ENCODE assay signal across 16 cellular contexts in genomic region chr18:50696929-50697328, GRCh38.
A peak's percentile ranks its signal among the peaks of the same experiment; 100 is the strongest.
DNase-seq lines count a peak whose midpoint lies in the region; ATAC-seq, FAIRE-seq and TF ChIP-seq lines count a peak whose summit lies in the region.
"Had no signal": no experiment of that assay in that cellular context is flagged by ENCODE, and none has a peak within 500 bp of the region (broad histone marks: within the 10 kb centered on the region; RNA-seq: fewer than 3 reads in every experiment).

No MANE protein-coding gene starts in this region.

- H3K9ac ChIP-seq in OCI-LY1 (ENCODE audit: low read length): no peak overlapping the region; the same call in 1 of the 2 replicates

- no peaks in the 10 kb centered on the region for H3K9me3 ChIP-seq in OCI-LY1 (ENCODE audit: low read length)

- H3K4me1 ChIP-seq in OCI-LY1 (ENCODE audit: insufficient read depth, low read length, severe bottlenecking): peaks cover 18% of the 10 kb centered on the region

- H3K27ac ChIP-seq in OCI-LY1 (ENCODE audit: low read depth, low read length, poor library complexity, severe bottlenecking): no peak overlapping the region
- H3K27ac ChIP-seq: brain microvascular endothelial cell, VCaP had no signal

- DNase-seq in GM12892 (ENCODE audit: insufficient read length) (no peak), NCI-H2171 treated with DMSO at 0.1 percent for 48 hours (lab: John Stamatoyannopoulos, UW) (no peak), RCC 7860 (ENCODE audit: low spot score) (no peak), lower leg skin (ENCODE audit: low spot score in 2 of 2) (no peak)
- DNase-seq: activated naive CD4-positive, alpha-beta T cell treated with anti-CD3 and anti-CD28 coated beads for 36 hours; brain microvascular endothelial cell; effector CD8-positive, alpha-beta T cell; OCI-M1; right cardiac atrium; trophoblast cell had no signal

- no peaks in the 10 kb centered on the region for H3K79me2 ChIP-seq in OCI-LY1 (ENCODE audit: insufficient read depth, low read length)

- TF ChIP-seq POLR2A in GM12892 (IDR thresholded peaks at IDR 0.05; ENCODE audit: low read depth, low read length) (no peak), lower leg skin (IDR thresholded peaks at IDR 0.05) (no peak)

- FAIRE-seq in GM12892 (lab: Jason Lieb, UNC): peak; percentile 78
- FAIRE-seq in RCC 7860 (lab: Jason Lieb, UNC): no peak

- H3K4me2 ChIP-seq in OCI-LY1 (ENCODE audit: low read length): peak overlapping the region; percentile 37; the same call in 1 of the 2 replicates

- H3K4me3 ChIP-seq in OCI-LY1 (ENCODE audit: low read depth, low read length, poor library complexity, severe bottlenecking) (no peak overlapping the region), lower leg skin (ENCODE audit: low read depth, poor library complexity, severe bottlenecking) (no peak overlapping the region)
- H3K4me3 ChIP-seq: lung had no signal

- no peaks in the 10 kb centered on the region; the same call in 1 of the 2 replicates for H3K27me3 ChIP-seq in OCI-LY1 (ENCODE audit: insufficient read depth, low read length)
- H3K27me3 ChIP-seq: brain microvascular endothelial cell had no signal

- peak; percentile 74 for ATAC-seq in GM19455 (IDR thresholded peaks at IDR 0.05; ENCODE audit: unreplicated experiment)
- ATAC-seq in HG02852 (IDR thresholded peaks at IDR 0.05; ENCODE audit: unreplicated experiment): peak; percentile 40
- no peak for ATAC-seq in GM19395 (IDR thresholded peaks at IDR 0.05; ENCODE audit: unreplicated experiment)

- no peak overlapping the region for H2AFZ ChIP-seq in OCI-LY1 (ENCODE audit: low read length)

- no peaks in the 10 kb centered on the region for H4K20me1 ChIP-seq in OCI-LY1 (ENCODE audit: insufficient read depth, low read length)

- no peaks in the 10 kb centered on the region for H3K9me2 ChIP-seq in OCI-LY1 (ENCODE audit: low read depth, low read length)

- H3F3A ChIP-seq in OCI-LY1 (ENCODE audit: insufficient read depth, low read length): no peaks in the 10 kb centered on the region

- WGBS in lower leg skin, 2 donors: 83 to 87% methylated on average over 4 of the region's 4 CpGs

- TF ChIP-seq CTCF in OCI-LY1 (IDR thresholded peaks at IDR 0.05; ENCODE audit: low read length): no peak
- no peak for TF ChIP-seq CTCF in lower leg skin (IDR thresholded peaks at IDR 0.05)

- no peaks in the 10 kb centered on the region for H3K36me3 ChIP-seq in OCI-LY1 (ENCODE audit: insufficient read depth, low read length)
- H3K36me3 ChIP-seq: brain microvascular endothelial cell had no signal

- intact Hi-C loops in lower leg skin (cut with DNase I; ENCODE audit: low total_unique reads): no loop called here
